In genomic region chr10:68305889-68306288, GRCh38 we compare ENCODE assay signal across 21 cellular contexts.
"Had no signal": no experiment of that assay in that cellular context is flagged by ENCODE, and none has a peak within 500 bp of the region (broad histone marks: within the 10 kb centered on the region; RNA-seq: fewer than 3 reads in every experiment).

No MANE protein-coding gene starts in this region.

- H3K27me3 Mint-ChIP-seq: activated B cell treated with CpG ODN at 0.5 μM for 24 hours; activated naive CD8-positive, alpha-beta T cell; central memory CD8-positive, alpha-beta T cell; dendritic cell treated with granulocyte-macrophage colony-stimulating factor and Interleukin-4, amounts not matched to agents 40 ng/mL and 50 ng/mL, for 4 days; effector memory CD8-positive, alpha-beta T cell; naive thymus-derived CD8-positive, alpha-beta T cell had no signal

- H3K4me1 Mint-ChIP-seq: central memory CD8-positive, alpha-beta T cell had no signal

- H3K27ac Mint-ChIP-seq: activated B cell treated with CpG ODN at 0.5 μM for 24 hours; activated CD8-positive, alpha-beta T cell treated with anti-CD3 and anti-CD28 coated beads, Interleukin-2, amount 10 ng/mL, durations not matched to agents 7 days and 5 days; activated naive CD8-positive, alpha-beta T cell; dendritic cell treated with granulocyte-macrophage colony-stimulating factor and Interleukin-4, amounts not matched to agents 40 ng/mL and 50 ng/mL, for 4 days; effector memory CD8-positive, alpha-beta T cell; naive thymus-derived CD8-positive, alpha-beta T cell had no signal

- DNase-seq: activated B cell treated with CpG ODN at 0.5 μM for 24 hours; activated CD4-positive, alpha-beta T cell treated with anti-CD3 and anti-CD28 coated beads for 48 hours; activated CD8-positive, alpha-beta memory T cell treated with anti-CD3 and anti-CD28 coated beads, Interleukin-2, amount 50 U/mL, for 4 hours; activated CD8-positive, alpha-beta T cell treated with anti-CD3 and anti-CD28 coated beads, Interleukin-2, amount 10 ng/mL, durations not matched to agents 7 days and 5 days; activated gamma-delta T cell; activated T-cell treated with anti-CD3 and anti-CD28 coated beads, Interleukin-2, amount 50 U/mL, for 48 hours; amygdala; brain microvascular endothelial cell; effector memory CD8-positive, alpha-beta T cell; foreskin melanocyte; heart left ventricle; naive thymus-derived CD8-positive, alpha-beta T cell; stimulated activated CD4-positive, alpha-beta T cell treated with anti-CD3 and anti-CD28 coated beads, Interleukin-4, amount 100 ng/mL, for 24 hours; stimulated activated naive CD4-positive, alpha-beta T cell; T-helper 2 cell; upper lobe of left lung had no signal

- H3K9me3 ChIP-seq: heart left ventricle, neutrophil, upper lobe of left lung had no signal

- H3K27ac ChIP-seq: brain microvascular endothelial cell, epithelial cell of prostate, heart left ventricle, neutrophil, upper lobe of left lung had no signal

- H3K9me3 Mint-ChIP-seq: activated B cell treated with CpG ODN at 0.5 μM for 24 hours; central memory CD8-positive, alpha-beta T cell; dendritic cell treated with granulocyte-macrophage colony-stimulating factor and Interleukin-4, amounts not matched to agents 40 ng/mL and 50 ng/mL, for 4 days; effector memory CD8-positive, alpha-beta T cell; naive thymus-derived CD8-positive, alpha-beta T cell had no signal

- H3K36me3 Mint-ChIP-seq: activated naive CD8-positive, alpha-beta T cell; naive thymus-derived CD8-positive, alpha-beta T cell had no signal

- H3K4me3 Mint-ChIP-seq: activated B cell treated with CpG ODN at 0.5 μM for 24 hours; activated CD8-positive, alpha-beta T cell treated with anti-CD3 and anti-CD28 coated beads, Interleukin-2, amount 10 ng/mL, durations not matched to agents 7 days and 5 days; activated naive CD8-positive, alpha-beta T cell; central memory CD8-positive, alpha-beta T cell; dendritic cell treated with granulocyte-macrophage colony-stimulating factor and Interleukin-4, amounts not matched to agents 40 ng/mL and 50 ng/mL, for 4 days; effector memory CD8-positive, alpha-beta T cell; naive thymus-derived CD8-positive, alpha-beta T cell had no signal

- H3K27me3 ChIP-seq: brain microvascular endothelial cell, heart left ventricle, neutrophil, upper lobe of left lung had no signal

- ATAC-seq: activated CD8-positive, alpha-beta T cell treated with anti-CD3 and anti-CD28 coated beads, Interleukin-2, amount 10 ng/mL, durations not matched to agents 7 days and 5 days; effector memory CD8-positive, alpha-beta T cell; heart left ventricle; naive thymus-derived CD8-positive, alpha-beta T cell had no signal

- H3K36me3 ChIP-seq: brain microvascular endothelial cell, heart left ventricle, neutrophil, upper lobe of left lung had no signal

- H3K4me3 ChIP-seq: heart left ventricle, upper lobe of left lung had no signal
